16 cellular contexts compared by ENCODE assay signal in genomic region chr14:68919129-68919927, GRCh38. TPM values are rescaled to one million over a fixed set of nuclear protein-coding genes. Genes with fewer than 3 reads are reported as not detected.
DNase-seq lines count a peak whose midpoint lies in the region; ATAC-seq and TF ChIP-seq lines count a peak whose summit lies in the region.
"Had no signal": no experiment of that assay in that cellular context is flagged by ENCODE, and none has a peak within 500 bp of the region (broad histone marks: within the 10 kb centered on the region; RNA-seq: fewer than 3 reads in every experiment).

No MANE protein-coding gene starts in this region.

- H3K27me3 Mint-ChIP-seq in CD8-positive, alpha-beta T cell (ENCODE audit: low read depth): no peaks in the 10 kb centered on the region
- H3K27me3 Mint-ChIP-seq in activated CD4-positive, alpha-beta memory T cell treated with anti-CD3 and anti-CD28 coated beads for 36 hours: no peaks in the 10 kb centered on the region
- H3K27me3 Mint-ChIP-seq: effector memory CD8-positive, alpha-beta T cell had no signal

- no peak overlapping the region for H3K27ac ChIP-seq in CD8-positive, alpha-beta T cell (ENCODE audit: low read depth, low read length)
- H3K27ac ChIP-seq in esophagus (ENCODE audit: low read depth in 2 of 2, low read length in 1 of 2): peak overlapping the region; percentile 8 to 45
- H3K27ac ChIP-seq in rectal smooth muscle tissue (ENCODE audit: low read depth, low read length): peak overlapping the region; percentile 87
- no peak overlapping the region for H3K27ac ChIP-seq in suprapubic skin
- no peak overlapping the region for H3K27ac ChIP-seq in brain microvascular endothelial cell
- H3K27ac ChIP-seq: VCaP had no signal

- no peak overlapping the region for H3K4me3 ChIP-seq in CD8-positive, alpha-beta T cell (ENCODE audit: low read depth, low read length)
- no peak overlapping the region for H3K4me3 ChIP-seq in esophagus (ENCODE audit: low read depth in 1 of 2, low read length in 2 of 2)
- H3K4me3 ChIP-seq in rectal smooth muscle tissue (ENCODE audit: low read length): no peak overlapping the region
- no peak overlapping the region for H3K4me3 ChIP-seq in suprapubic skin
- H3K4me3 ChIP-seq in brain microvascular endothelial cell (ENCODE audit: low read depth, low read length): no peak overlapping the region

- H3K36me3 ChIP-seq in CD8-positive, alpha-beta T cell (ENCODE audit: insufficient read depth, low read length): peaks cover 41% of the 10 kb centered on the region
- H3K36me3 ChIP-seq in esophagus (ENCODE audit: control insufficient read depth in 2 of 2, insufficient read depth in 2 of 2, low read length in 1 of 2): peaks cover 3 to 29% of the 10 kb centered on the region in 2 donors
- H3K36me3 ChIP-seq in rectal smooth muscle tissue (ENCODE audit: control insufficient read depth, insufficient read depth, low read length): peaks cover 15% of the 10 kb centered on the region
- peaks cover 51% of the 10 kb centered on the region for H3K36me3 ChIP-seq in suprapubic skin
- H3K36me3 ChIP-seq in brain microvascular endothelial cell (replicated peaks): peaks cover 94% of the 10 kb centered on the region

- H3K4me1 ChIP-seq in CD8-positive, alpha-beta T cell (ENCODE audit: insufficient read depth, low read length): peaks cover 53% of the 10 kb centered on the region
- H3K4me1 ChIP-seq in esophagus (ENCODE audit: control insufficient read depth in 2 of 2, insufficient read depth in 2 of 2, low read length in 1 of 2) (no peaks in the 10 kb centered on the region), rectal smooth muscle tissue (ENCODE audit: control insufficient read depth, insufficient read depth, low read length) (peaks cover 46% of the 10 kb centered on the region), suprapubic skin (no peaks in the 10 kb centered on the region)

- H3K27ac Mint-ChIP-seq in CD8-positive, alpha-beta T cell: peak overlapping the region; percentile 89
- H3K27ac Mint-ChIP-seq in activated CD4-positive, alpha-beta memory T cell treated with anti-CD3 and anti-CD28 coated beads for 36 hours: peak overlapping the region; percentile 28
- H3K27ac Mint-ChIP-seq: effector memory CD8-positive, alpha-beta T cell; IgD-negative memory B cell had no signal

- CTCF ChIA-PET in CD8-positive, alpha-beta T cell (lab: Charles Lee): interaction anchor here (0.9 kb wide), 1 partner anchor 8 kb away, joined by 3 read pairs; no protein-coding TSS in a partner anchor
- CTCF ChIA-PET in activated CD4-positive, alpha-beta memory T cell treated with anti-CD3 and anti-CD28 coated beads for 36 hours (lab: Charles Lee): interaction anchor here (0.9 kb wide), 1 partner anchor 8 kb away, joined by 4 read pairs; no protein-coding TSS in a partner anchor

- peaks cover 62% of the 10 kb centered on the region for H3K4me1 Mint-ChIP-seq in CD8-positive, alpha-beta T cell (ENCODE audit: low read depth)
- peaks cover 3% of the 10 kb centered on the region for H3K4me1 Mint-ChIP-seq in activated CD4-positive, alpha-beta memory T cell treated with anti-CD3 and anti-CD28 coated beads for 36 hours (ENCODE audit: low read depth)
- H3K4me1 Mint-ChIP-seq: IgD-negative memory B cell had no signal

- no peak for DNase-seq in CD8-positive, alpha-beta T cell
- DNase-seq in activated CD4-positive, alpha-beta memory T cell treated with anti-CD3 and anti-CD28 coated beads for 36 hours: no peak
- DNase-seq in suprapubic skin (ENCODE audit: low spot score in 2 of 2) (no peak), brain microvascular endothelial cell (no peak)
- no peak for DNase-seq in activated CD4-positive, CD25-positive, alpha-beta regulatory T cell treated with anti-CD3 and anti-CD28 coated beads, Interleukin-2, amount 50 U/mL, for 72 hours
- DNase-seq: activated gamma-delta T cell; effector memory CD8-positive, alpha-beta T cell; GF-D8; NCI-H2081; NCI-H510A treated with DMSO at 0.1 percent for 48 hours; substantia nigra had no signal

- no peak for ATAC-seq in CD8-positive, alpha-beta T cell
- no peak for ATAC-seq in esophagus mucosa
- ATAC-seq: effector memory CD8-positive, alpha-beta T cell had no signal

- H3K9ac ChIP-seq in rectal smooth muscle tissue (ENCODE audit: low read length): no peak overlapping the region

- H3K9me3 ChIP-seq in CD8-positive, alpha-beta T cell (ENCODE audit: low read length): no peaks in the 10 kb centered on the region
- H3K9me3 ChIP-seq in esophagus (ENCODE audit: control insufficient read depth in 2 of 2, insufficient read depth in 1 of 2, low read depth in 1 of 2, low read length in 1 of 2) (no peaks in the 10 kb centered on the region), suprapubic skin (no peaks in the 10 kb centered on the region)

- TF ChIP-seq CTCF in CD8-positive, alpha-beta T cell (IDR thresholded peaks at IDR 0.05): no peak
- TF ChIP-seq CTCF in suprapubic skin (IDR thresholded peaks at IDR 0.05) (no peak), brain microvascular endothelial cell (IDR thresholded peaks at IDR 0.05; ENCODE audit: low read depth, low read length, missing control alignments) (no peak)

- intact Hi-C loops in CD8-positive, alpha-beta T cell (cut with DNase I, micrococcal nuclease): loop anchor here in 1 of 2 experiments (1.0 to 2.0 kb wide), 2 partner anchors 9 to 19 kb away; no protein-coding TSS in a partner anchor
- intact Hi-C loops in activated CD4-positive, alpha-beta memory T cell treated with anti-CD3 and anti-CD28 coated beads for 36 hours (cut with micrococcal nuclease): no loop called here

- TF ChIP-seq EP300 in suprapubic skin (IDR thresholded peaks at IDR 0.05): no peak

- no peak for TF ChIP-seq POLR2A in suprapubic skin (IDR thresholded peaks at IDR 0.05)

- H3K4me3 Mint-ChIP-seq in CD8-positive, alpha-beta T cell: peak overlapping the region; percentile 22
- H3K4me3 Mint-ChIP-seq in activated CD4-positive, alpha-beta memory T cell treated with anti-CD3 and anti-CD28 coated beads for 36 hours: no peak overlapping the region
- H3K4me3 Mint-ChIP-seq: effector memory CD8-positive, alpha-beta T cell; IgD-negative memory B cell had no signal

- no peaks in the 10 kb centered on the region for H3K9me3 Mint-ChIP-seq in CD8-positive, alpha-beta T cell
- no peaks in the 10 kb centered on the region for H3K9me3 Mint-ChIP-seq in activated CD4-positive, alpha-beta memory T cell treated with anti-CD3 and anti-CD28 coated beads for 36 hours
- H3K9me3 Mint-ChIP-seq: effector memory CD8-positive, alpha-beta T cell had no signal

- WGBS in esophagus, 2 donors: 71 to 74% methylated on average over 8 of the region's 8 CpGs
- WGBS in suprapubic skin: 88% methylated on average over 8 of the region's 8 CpGs

- in situ Hi-C loops in brain microvascular endothelial cell (cut with HindIII; ENCODE audit: low pct_ligation_motif_present, low sequenced_read_pairs): no loop called here

- peaks cover 77% of the 10 kb centered on the region for H3K36me3 Mint-ChIP-seq in CD8-positive, alpha-beta T cell
- H3K36me3 Mint-ChIP-seq in activated CD4-positive, alpha-beta memory T cell treated with anti-CD3 and anti-CD28 coated beads for 36 hours: peaks cover 32% of the 10 kb centered on the region
- H3K36me3 Mint-ChIP-seq: IgD-negative memory B cell had no signal

- no peaks in the 10 kb centered on the region for H3K27me3 ChIP-seq in CD8-positive, alpha-beta T cell (ENCODE audit: insufficient read depth, low read length)
- H3K27me3 ChIP-seq in esophagus (ENCODE audit: control insufficient read depth in 1 of 2, insufficient read depth in 2 of 2, low read length in 2 of 2) (no peaks in the 10 kb centered on the region), rectal smooth muscle tissue (ENCODE audit: control insufficient read depth, insufficient read depth, low read length) (no peaks in the 10 kb centered on the region), suprapubic skin (no peaks in the 10 kb centered on the region), brain microvascular endothelial cell (replicated peaks) (no peaks in the 10 kb centered on the region)

- POLR2A ChIA-PET in CD8-positive, alpha-beta T cell (lab: Charles Lee): interaction anchor here (0.6 to 1.5 kb wide), 5 partner anchors 9 to 183 kb away, joined by 3 to 5 read pairs (median 4); no protein-coding TSS in a partner anchor
- POLR2A ChIA-PET in activated CD4-positive, alpha-beta memory T cell treated with anti-CD3 and anti-CD28 coated beads for 36 hours (lab: Charles Lee): no interaction called here

RNA-seq across cellular contexts. Expression of gene ACTN1, which starts 59.8 kb away (rescaled TPM):
- 100 to 1,000 TPM; 153 to 161 TPM for total RNA-seq in CD8-positive, alpha-beta T cell
- total RNA-seq in activated CD4-positive, alpha-beta memory T cell treated with anti-CD3 and anti-CD28 coated beads for 36 hours: 10 to 100 TPM; 70.6 to 72.2 TPM
- polyA plus RNA-seq in esophagus: 10 to 100 TPM; 37.4 to 98.2 TPM
- total RNA-seq in esophagus mucosa: 117 TPM
- 100 to 1,000 TPM in 2 of 4 donors, 10 to 100 TPM in 2; 76.8 to 117 (median 94.0) TPM for total RNA-seq in suprapubic skin

Comparison
In these comparisons a context has a peak if more than half of its experiments do, and no peak if none do; other contexts are left out.
1. H3K27ac ChIP-seq: peak in esophagus (2 of 2) and rectal smooth muscle tissue (single experiment); none in CD8-positive, alpha-beta T cell (single experiment), suprapubic skin (single experiment) and brain microvascular endothelial cell (single experiment).